ENCODE assay signal across 27 cellular contexts in the genomic region with DNA sequence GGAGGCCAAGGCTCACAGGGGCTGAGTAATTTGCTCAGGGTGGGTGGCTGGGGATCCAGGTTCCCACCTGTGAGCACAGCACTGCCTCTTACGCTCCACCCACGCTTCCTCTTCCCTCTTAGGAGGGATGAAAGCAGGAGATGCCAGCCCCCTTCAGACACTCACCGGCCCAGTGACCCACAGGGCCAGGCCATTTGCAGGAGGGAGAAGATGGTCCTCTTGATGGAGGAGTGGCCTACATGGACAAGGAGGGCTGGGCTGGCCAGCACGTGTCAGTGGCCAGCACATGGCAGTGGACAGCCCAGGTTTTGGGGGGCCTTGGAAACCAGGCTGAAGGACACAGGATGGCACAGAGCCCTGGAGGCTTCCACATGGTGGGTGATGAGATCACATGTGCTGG.
"Had no signal": no experiment of that assay in that cellular context is flagged by ENCODE, and none has a peak within 500 bp of the region (broad histone marks: within the 10 kb centered on the region; RNA-seq: fewer than 3 reads in every experiment).

No MANE protein-coding gene starts in this region.

- H3K36me3 ChIP-seq: ovary, spleen, stomach, thoracic aorta, thyroid gland, tibial nerve, upper lobe of left lung, vagina had no signal

- ATAC-seq: naive thymus-derived CD8-positive, alpha-beta T cell; natural killer cell treated with Interleukin-12 subunit alpha and Interleukin-12 subunit beta and Interleukin-15 and Interleukin-18, amount 100 ng/mL, for 72 hours; psoas muscle; right cardiac atrium; sciatic nerve; stimulated activated memory B cell treated with anti-CD40 and anti-IgM and Interleukin-4, amounts not matched to agents 10 μg/mL and 1 μg/mL and 100 μg/mL, for 72 hours had no signal

- H2AFZ ChIP-seq: parathyroid adenoma had no signal

- H3K27ac ChIP-seq: ovary, parathyroid adenoma, psoas muscle, skin epidermis, spleen, stomach, thoracic aorta, thyroid gland, tibial nerve, upper lobe of left lung, vagina had no signal

- H3K4me3 ChIP-seq: ovary, psoas muscle, skin epidermis, smooth muscle cell, spleen, stomach, thoracic aorta, thyroid gland, tibial nerve, upper lobe of left lung, vagina had no signal

- DNase-seq: naive thymus-derived CD8-positive, alpha-beta T cell; nephron progenitor cell; occipital lobe; ovary; psoas muscle; right cardiac atrium; spleen; stimulated activated CD4-positive, alpha-beta T cell treated with anti-CD3 and anti-CD28 coated beads, Interleukin-12 subunit alpha, Interleukin-12 subunit beta, amount 100 ng/mL, for 4 hours; stimulated activated CD4-positive, alpha-beta T cell treated with anti-CD3 and anti-CD28 coated beads, Interleukin-1b, Interleukin-23, amount 100 ng/mL, for 48 hours; stimulated activated CD4-positive, alpha-beta T cell treated with anti-CD3 and anti-CD28 coated beads, Interleukin-4, amount 100 ng/mL, for 1 hour; stimulated activated CD4-positive, alpha-beta T cell treated with anti-CD3 and anti-CD28 coated beads, Interleukin-4, amount 100 ng/mL, for 4 hours; stimulated activated CD8-positive, alpha-beta memory T cell treated with anti-CD3 and anti-CD28 coated beads, Interleukin-4, amount 100 ng/mL, for 48 hours; stimulated activated naive CD4-positive, alpha-beta T cell treated with Interleukin-2 at 50 U/mL for 16 hours; stomach; thyroid gland; trophoblast cell; upper lobe of left lung had no signal

- H3K9ac ChIP-seq: parathyroid adenoma had no signal

- FAIRE-seq: urothelium cell line had no signal

- H3K4me1 ChIP-seq: parathyroid adenoma, psoas muscle, upper lobe of left lung had no signal

- H3K27me3 ChIP-seq: ovary, stomach, thyroid gland, tibial nerve, upper lobe of left lung, vagina had no signal

- H3K9me3 ChIP-seq: ovary, psoas muscle, thoracic aorta, thyroid gland, vagina had no signal

- H3K79me2 ChIP-seq: parathyroid adenoma had no signal

- H3K4me2 ChIP-seq: smooth muscle cell had no signal
